ENCODE assay signal across 21 cellular contexts in genomic region chr2:195984951-195985726, GRCh38.
DNase-seq lines count a peak whose midpoint lies in the region; ATAC-seq, FAIRE-seq and TF ChIP-seq lines count a peak whose summit lies in the region.
"Had no signal": no experiment of that assay in that cellular context is flagged by ENCODE, and none has a peak within 500 bp of the region (broad histone marks: within the 10 kb centered on the region; RNA-seq: fewer than 3 reads in every experiment).

No MANE protein-coding gene starts in this region.

- no peak overlapping the region for H3K27ac ChIP-seq in A549
- H3K27ac ChIP-seq: KMS-11, tibial artery had no signal

- CTCF ChIA-PET in A549 (lab: Yijun Ruan, JAX) = interaction anchor here (0.6 kb wide), 1 partner anchor 225 kb away, joined by 3 read pairs; no protein-coding TSS in a partner anchor

- 32% methylated on average over 2 of the region's 2 CpGs for WGBS in A549 (ENCODE audit: missing lambda C conversion rate)

- in situ Hi-C loops in astrocyte of the cerebellum (cut with HindIII; ENCODE audit: low sequenced_read_pairs) = no loop called here

- TF ChIP-seq RAD21 in A549 (conservative IDR thresholded peaks at IDR 0.05 in 1 of 2, IDR thresholded peaks at IDR 0.05 in 1 of 2) = no peak

- H3K4me1 ChIP-seq in A549 = no peaks in the 10 kb centered on the region
- H3K4me1 ChIP-seq: tibial artery had no signal

- POLR2A ChIA-PET in A549 (lab: Yijun Ruan, JAX) = no interaction called here

- H3K4me2 ChIP-seq in A549 = no peak overlapping the region
- H3K4me2 ChIP-seq: KMS-11 had no signal

- TF ChIP-seq POLR2A in A549 (IDR thresholded peaks at IDR 0.05; ENCODE audit: low read length) = no peak

- H3K4me3 ChIP-seq in A549 (no peak overlapping the region), LNCaP clone FGC (ENCODE audit: low read depth, low read length) (no peak overlapping the region), astrocyte of the cerebellum (ENCODE audit: low read depth, low read length) (no peak overlapping the region)
- H3K4me3 ChIP-seq: tibial artery had no signal

- no peak for FAIRE-seq in A549 (lab: Jason Lieb, UNC)
- FAIRE-seq: GM19239 had no signal

- no peaks in the 10 kb centered on the region for H3K9me3 ChIP-seq in A549
- H3K9me3 ChIP-seq: tibial artery had no signal

- no peak for DNase-seq in A549 (ENCODE audit: low read depth in 1 of 2, low spot score in 1 of 2)
- peak; percentile 15 for DNase-seq in LNCaP clone FGC (ENCODE audit: low read depth)
- DNase-seq in astrocyte of the cerebellum (ENCODE audit: low read depth) = peak; percentile 59
- DNase-seq in glomerular visceral epithelial cell (ENCODE audit: extremely low spot score) = peak; percentile 23
- DNase-seq in DMS 273 (lab: John Stamatoyannopoulos, UW; ENCODE audit: unreplicated experiment) = no peak
- DNase-seq: activated CD4-positive, alpha-beta T cell treated with anti-CD3 and anti-CD28 coated beads for 48 hours; activated effector memory CD4-positive, alpha-beta T cell treated with Interleukin-2 at 50 U/mL for 16 hours; CD8-positive, alpha-beta T cell; DMS79 treated with DMSO at 0.1 percent for 48 hours; effector memory CD4-positive, alpha-beta T cell; left ventricle myocardium superior; NCI-H1092 treated with DMSO at 0.1 percent for 48 hours; occipital lobe; right cardiac atrium; stimulated activated naive CD4-positive, alpha-beta T cell treated with Interleukin-2 at 50 U/mL for 16 hours; tibial artery had no signal

- TF ChIP-seq CTCF in A549 (IDR thresholded peaks at IDR 0.05) = no peak
- TF ChIP-seq CTCF in LNCaP clone FGC (IDR thresholded peaks at IDR 0.05; ENCODE audit: control insufficient read depth, extremely low read depth, insufficient read depth) = no peak
- no peak for TF ChIP-seq CTCF in astrocyte of the cerebellum (IDR thresholded peaks at IDR 0.05; ENCODE audit: low read depth, low read length, missing control alignments)

- ATAC-seq in A549 (peak; percentile 33 to 39; a peak in 2 of 6 replicates), HG03469 (IDR thresholded peaks at IDR 0.05; ENCODE audit: unreplicated experiment) (no peak), esophagus mucosa (no peak), GM18870 (IDR thresholded peaks at IDR 0.05; ENCODE audit: unreplicated experiment) (no peak)
- ATAC-seq: CD8-positive, alpha-beta T cell; left ventricle myocardium superior; right cardiac atrium had no signal

- TF ChIP-seq EP300 in A549 (IDR thresholded peaks at IDR 0.05) = no peak

TF ChIP-seq in A549, 52 proteins besides CTCF, POLR2A, EP300 and RAD21:
- TF ChIP-seq REST (IDR thresholded peaks at IDR 0.05) (no peak), USF2 (IDR thresholded peaks at IDR 0.05) (no peak), JUN (IDR thresholded peaks at IDR 0.05) (no peak), NFE2L2 (conservative IDR thresholded peaks at IDR 0.05; ENCODE audit: low read length) (no peak), RNF2 (IDR thresholded peaks at IDR 0.05; ENCODE audit: borderline replicate concordance, low read depth) (no peak)

Comparison
In these comparisons a context has a peak if more than half of its experiments do, and no peak if none do; other contexts are left out.
1. ATAC-seq: peak in A549 (2 of 2); none in HG03469 (single experiment), esophagus mucosa (single experiment) and GM18870 (single experiment).
2. DNase-seq: peak in LNCaP clone FGC (single experiment), astrocyte of the cerebellum (single experiment) and glomerular visceral epithelial cell (single experiment); none in A549 (0 of 2) and DMS 273 (single experiment).